ENCODE assay signal across 8 cellular contexts in genomic region chr2:43995733-43996533, GRCh38. TPM values are rescaled to one million over a fixed set of nuclear protein-coding genes. Genes with fewer than 3 reads are reported as not detected.
DNase-seq lines count a peak whose midpoint lies in the region; ATAC-seq lines count a peak whose summit lies in the region.

Gene LRPPRC (minus strand): TSS chr2:43995989. CDS start chr2:43995947, 42 bp downstream.

- ATAC-seq in GM21528 (IDR thresholded peaks at IDR 0.05; ENCODE audit: low FRiP score, unreplicated experiment), result peak; percentile 95

- peak within 1 kb of the TSS; percentile 76 to 99 (median 98) for H3K27ac Mint-ChIP-seq in IgD-negative memory B cell

- H3K9me3 Mint-ChIP-seq in IgD-negative memory B cell, result no peaks in the 10 kb centered on the region

- peak; percentile 99 for DNase-seq in DMS 273 (lab: John Stamatoyannopoulos, UW; ENCODE audit: unreplicated experiment)
- peak; percentile 71 for DNase-seq in OCI-M2 (lab: John Stamatoyannopoulos, UW; ENCODE audit: unreplicated experiment)
- DNase-seq in activated T-cell treated with anti-CD3 and anti-CD28 coated beads for 4 hours, result peak; percentile 84
- DNase-seq in epidermal melanocyte (ENCODE audit: insufficient read length, low spot score), result peak; percentile 93
- peak; percentile 90 for DNase-seq in middle frontal gyrus (ENCODE audit: extremely low spot score, low spot score)
- DNase-seq in stimulated activated CD8-positive, alpha-beta memory T cell treated with anti-CD3 and anti-CD28 coated beads, Interleukin-2, amount 100 ng/mL, for 48 hours (ENCODE audit: low read depth in 2 of 2), result peak; percentile 77 to 86

- no peaks in the 10 kb centered on the region for H3K36me3 Mint-ChIP-seq in IgD-negative memory B cell

- no peaks in the 10 kb centered on the region for H3K27me3 Mint-ChIP-seq in IgD-negative memory B cell

- H3K4me1 Mint-ChIP-seq in IgD-negative memory B cell, result peaks cover 30 to 41% (median 40%) of the 10 kb centered on the region in 3 donors

- H3K4me3 Mint-ChIP-seq in IgD-negative memory B cell, result peak within 1 kb of the TSS; percentile 87 to 96 (median 96)

RNA-seq across cellular contexts. Expression of gene LRPPRC, which starts in this region (rescaled TPM):
- 36.5 TPM for polyA plus RNA-seq in IgD-negative memory B cell

Comparison
In these comparisons a context has a peak if more than half of its experiments do, and no peak if none do; other contexts are left out.
1. Peak in every context shown above with its lines: DNase-seq and ATAC-seq.